1 cellular context compared by ENCODE assay signal in genomic region chr3:5201536-5201935, GRCh38.
TF ChIP-seq lines count a peak whose summit lies in the region.

No MANE protein-coding gene starts in this region.

TF ChIP-seq in SK-N-SH treated with all-trans-retinoic acid at 6 μM for 48 hours, 23 proteins besides CTCF, POLR2A, EP300 and RAD21 (continued from another document):
- peak; percentile 42; the same call in 1 of the 2 replicates for TF ChIP-seq ESRRG (CRISPR knock-in tag; IDR thresholded peaks at IDR 0.05)
- TF ChIP-seq ARNTL (CRISPR knock-in tag; IDR thresholded peaks at IDR 0.05; ENCODE audit: borderline replicate concordance, low read depth) = 0 out of 2 replicates have a peak, but pooled peaks have one; percentile 47
- no peak for TF ChIP-seq GLIS3 (CRISPR knock-in tag; IDR thresholded peaks at IDR 0.05)
- peak; percentile 97 for TF ChIP-seq ISL1 (CRISPR knock-in tag; IDR thresholded peaks at IDR 0.05)
- TF ChIP-seq CSRNP3 (CRISPR knock-in tag; IDR thresholded peaks at IDR 0.05) = peak; percentile 87; the same call in 1 of the 2 replicates
- TF ChIP-seq TSHZ2 (CRISPR knock-in tag; IDR thresholded peaks at IDR 0.05) = peak; percentile 72; the same call in 1 of the 2 replicates
- no peak for TF ChIP-seq TOX (CRISPR knock-in tag; IDR thresholded peaks at IDR 0.05; ENCODE audit: borderline replicate concordance)
- TF ChIP-seq CREB5 (CRISPR knock-in tag; IDR thresholded peaks at IDR 0.05; ENCODE audit: low read depth) = peak; percentile 96
